In genomic region chr1:46611691-46612221, GRCh38 we compare ENCODE assay signal across 9 cellular contexts. TPM values are rescaled to one million over a fixed set of nuclear protein-coding genes. Genes with fewer than 3 reads are reported as not detected.
DNase-seq lines count a peak whose midpoint lies in the region; ATAC-seq and TF ChIP-seq lines count a peak whose summit lies in the region.
"Had no signal": no experiment of that assay in that cellular context is flagged by ENCODE, and none has a peak within 500 bp of the region (broad histone marks: within the 10 kb centered on the region; RNA-seq: fewer than 3 reads in every experiment).

No MANE protein-coding gene starts in this region.

- CTCF ChIA-PET in activated CD4-positive, alpha-beta memory T cell treated with anti-CD3 and anti-CD28 coated beads, Interleukin-2, amount 10 ng/mL, durations not matched to agents 7 days and 5 days (lab: Charles Lee): interaction anchor here (0.7 kb wide), 1 partner anchor 69 kb away, joined by 3 read pairs; no protein-coding TSS in a partner anchor

- H4K5ac ChIP-seq in H9 (ENCODE audit: insufficient read length, low read depth, low read length): no peak overlapping the region

- H3K9me3 ChIP-seq in H9 (ENCODE audit: control insufficient read depth, low read depth, low read length) (no peaks in the 10 kb centered on the region), RWPE2 (ENCODE audit: severe bottlenecking) (no peaks in the 10 kb centered on the region), esophagus (ENCODE audit: control insufficient read depth in 2 of 2, insufficient read depth in 1 of 2, low read depth in 1 of 2, low read length in 1 of 2) (no peaks in the 10 kb centered on the region), skeletal muscle tissue (ENCODE audit: control insufficient read depth in 3 of 3, low read length in 3 of 3) (no peaks in the 10 kb centered on the region)

- no peak overlapping the region for H3K9ac ChIP-seq in H9 (ENCODE audit: extremely low read depth, insufficient read length, low read length)
- H3K9ac ChIP-seq in skeletal muscle tissue (ENCODE audit: low read depth in 1 of 3, low read length in 3 of 3): peak overlapping the region; percentile 29 to 57 (median 55)

- H3K27ac ChIP-seq in H9 (ENCODE audit: insufficient read length, low read depth, low read length): no peak overlapping the region
- H3K27ac ChIP-seq in RWPE2 (ENCODE audit: poor library complexity, severe bottlenecking): peak overlapping the region; percentile 83
- peak overlapping the region; percentile 77 to 82 for H3K27ac ChIP-seq in esophagus (ENCODE audit: low read depth in 2 of 2, low read length in 1 of 2)
- peak overlapping the region; percentile 52 for H3K27ac ChIP-seq in skeletal muscle tissue (ENCODE audit: low read depth, low read length)

- peaks cover 35% of the 10 kb centered on the region for H3K36me3 ChIP-seq in RWPE2 (ENCODE audit: low read depth)
- H3K36me3 ChIP-seq in esophagus (ENCODE audit: control insufficient read depth in 2 of 2, insufficient read depth in 2 of 2, low read length in 1 of 2): peaks cover 8 to 23% of the 10 kb centered on the region in 2 donors
- peaks cover 22 to 35% (median 26%) of the 10 kb centered on the region in 3 donors for H3K36me3 ChIP-seq in skeletal muscle tissue (ENCODE audit: control insufficient read depth in 3 of 3, insufficient read depth in 3 of 3, low read length in 3 of 3)

- no peak overlapping the region for H3K4me3 Mint-ChIP-seq in H9
- no peak overlapping the region for H3K4me3 Mint-ChIP-seq in activated CD4-positive, alpha-beta memory T cell treated with anti-CD3 and anti-CD28 coated beads, Interleukin-2, amount 10 ng/mL, durations not matched to agents 7 days and 5 days
- H3K4me3 Mint-ChIP-seq: activated naive CD8-positive, alpha-beta T cell treated with anti-CD3 and anti-CD28 coated beads, Interleukin-2, amount 10 ng/mL, durations not matched to agents 7 days and 5 days had no signal

- H2BK12ac ChIP-seq in H9 (ENCODE audit: insufficient read length, low read depth, low read length): no peak overlapping the region

- peaks cover 3% of the 10 kb centered on the region; the same call in 1 of the 2 replicates for H3K27me3 Mint-ChIP-seq in H9 (ENCODE audit: low read depth)
- no peaks in the 10 kb centered on the region for H3K27me3 Mint-ChIP-seq in activated CD4-positive, alpha-beta memory T cell treated with anti-CD3 and anti-CD28 coated beads, Interleukin-2, amount 10 ng/mL, durations not matched to agents 7 days and 5 days
- H3K27me3 Mint-ChIP-seq: activated naive CD8-positive, alpha-beta T cell treated with anti-CD3 and anti-CD28 coated beads, Interleukin-2, amount 10 ng/mL, durations not matched to agents 7 days and 5 days had no signal

- H3K4me1 Mint-ChIP-seq in H9: peaks cover 44 to 50% of the 10 kb centered on the region in 2 experiments
- peaks cover 57% of the 10 kb centered on the region for H3K4me1 Mint-ChIP-seq in activated CD4-positive, alpha-beta memory T cell treated with anti-CD3 and anti-CD28 coated beads, Interleukin-2, amount 10 ng/mL, durations not matched to agents 7 days and 5 days

- H3K4me3 ChIP-seq in RWPE2 (ENCODE audit: severe bottlenecking) (no peak overlapping the region), esophagus (ENCODE audit: low read depth in 1 of 2, low read length in 2 of 2) (no peak overlapping the region), skeletal muscle tissue (ENCODE audit: low read length in 3 of 3) (peak overlapping the region in 2 of 3 donors; percentile 55 to 61)

- no peak overlapping the region for H3K4me2 ChIP-seq in H9 (ENCODE audit: insufficient read depth, insufficient read length, low read length)

- peaks cover 5% of the 10 kb centered on the region for H3K23me2 ChIP-seq in H9 (ENCODE audit: insufficient read length, low read depth, low read length, poor library complexity, severe bottlenecking)

- H4K8ac ChIP-seq in H9 (replicated peaks; ENCODE audit: insufficient read length, low read depth, low read length): no peak overlapping the region

- H3K14ac ChIP-seq in H9 (ENCODE audit: insufficient read depth, low read length): 0 out of 2 replicates have a peak overlapping the region, but pooled peaks have one; percentile 4

- POLR2A ChIA-PET in activated CD4-positive, alpha-beta memory T cell treated with anti-CD3 and anti-CD28 coated beads, Interleukin-2, amount 10 ng/mL, durations not matched to agents 7 days and 5 days (lab: Charles Lee): interaction anchor here (14.0 kb wide), 1 partner anchor 28 kb away, joined by 202 read pairs; no protein-coding TSS in a partner anchor

- no peak overlapping the region for H3K4ac ChIP-seq in H9 (ENCODE audit: low read depth, low read length)

- H2BK20ac ChIP-seq in H9 (ENCODE audit: low read depth, low read length, poor library complexity, severe bottlenecking): no peak overlapping the region

- TF ChIP-seq CTCF in H9 (conservative IDR thresholded peaks at IDR 0.05): no peak
- no peak for TF ChIP-seq CTCF in RWPE2 (IDR thresholded peaks at IDR 0.05; ENCODE audit: poor library complexity, severe bottlenecking)

- H3K23ac ChIP-seq in H9 (ENCODE audit: insufficient read length, low read depth, low read length): no peak overlapping the region

- no peak overlapping the region for H4K91ac ChIP-seq in H9 (ENCODE audit: insufficient read length, low read depth, low read length)

- no peak overlapping the region for H2BK5ac ChIP-seq in H9 (ENCODE audit: insufficient read length, low read length)

- WGBS in H9 (ENCODE audit: extremely low coverage, insufficient read length, low lambda C conversion rate): no CpG with 5 or more reads among the region's 7 CpGs
- WGBS in esophagus, 2 donors: 41 to 54% methylated on average over 7 of the region's 7 CpGs

- H2BK15ac ChIP-seq in H9 (ENCODE audit: low read depth, low read length): no peak overlapping the region

- DNase-seq in H9 (peak; percentile 42), RWPE2 (ENCODE audit: low spot score) (peak; percentile 98), NCI-H1092 (lab: John Stamatoyannopoulos, UW) (no peak)
- DNase-seq in stimulated activated naive CD8-positive, alpha-beta T cell treated with anti-CD3 and anti-CD28 coated beads, Interleukin-15, Interleukin-2, amounts not matched to agents 100 U/mL and 50 U/mL, for 24 hours: no peak
- DNase-seq in activated CD4-positive, alpha-beta memory T cell treated with anti-CD3 and anti-CD28 coated beads, Interleukin-2, amount 10 ng/mL, durations not matched to agents 7 days and 5 days: no peak
- DNase-seq: activated naive CD8-positive, alpha-beta T cell treated with anti-CD3 and anti-CD28 coated beads, Interleukin-2, amount 10 ng/mL, durations not matched to agents 7 days and 5 days had no signal

- peak; percentile 87 for ATAC-seq in RWPE2 (ENCODE audit: low read depth)
- no peak for ATAC-seq in GM21717 (IDR thresholded peaks at IDR 0.05; ENCODE audit: unreplicated experiment)
- no peak for ATAC-seq in stimulated activated naive CD8-positive, alpha-beta T cell treated with anti-CD3 and anti-CD28 coated beads, Interleukin-15, Interleukin-2, amounts not matched to agents 100 U/mL and 50 U/mL, for 24 hours

- H3K36me3 Mint-ChIP-seq in H9 (ENCODE audit: insufficient read depth in 1 of 3, low read depth in 3 of 3): peaks cover 0 to 10% (median 2%) of the 10 kb centered on the region in 3 experiments; a peak in 3 of 7 replicates
- H3K36me3 Mint-ChIP-seq in activated CD4-positive, alpha-beta memory T cell treated with anti-CD3 and anti-CD28 coated beads, Interleukin-2, amount 10 ng/mL, durations not matched to agents 7 days and 5 days (ENCODE audit: low read depth): peaks cover 55% of the 10 kb centered on the region

- no peak overlapping the region for H3K56ac ChIP-seq in H9 (ENCODE audit: insufficient read length, low read depth, low read length)

- H2AK5ac ChIP-seq in H9 (ENCODE audit: insufficient read length, low read length): no peak overlapping the region

- no peaks in the 10 kb centered on the region for H3K79me2 ChIP-seq in H9 (ENCODE audit: insufficient read depth, low read length)

- peaks cover 14% of the 10 kb centered on the region; the same call in 1 of the 2 replicates for H3K4me1 ChIP-seq in H9 (ENCODE audit: insufficient read depth, low read length)
- peaks cover 44% of the 10 kb centered on the region for H3K4me1 ChIP-seq in RWPE2 (ENCODE audit: insufficient read depth, poor library complexity, severe bottlenecking)
- peaks cover 15 to 37% of the 10 kb centered on the region in 2 donors for H3K4me1 ChIP-seq in esophagus (ENCODE audit: control insufficient read depth in 2 of 2, insufficient read depth in 2 of 2, low read length in 1 of 2)
- peaks cover 61 to 67% (median 64%) of the 10 kb centered on the region in 3 donors for H3K4me1 ChIP-seq in skeletal muscle tissue (ENCODE audit: control insufficient read depth in 3 of 3, insufficient read depth in 3 of 3, low read length in 3 of 3)

- no peak overlapping the region for H2AFZ ChIP-seq in H9 (ENCODE audit: low read length)

- H2BK120ac ChIP-seq in H9 (ENCODE audit: low read depth, low read length, poor library complexity, severe bottlenecking): no peak overlapping the region

- H3K79me1 ChIP-seq in H9 (ENCODE audit: insufficient read depth, low read depth, low read length, poor library complexity, severe bottlenecking): no peaks in the 10 kb centered on the region

- H3K9me3 Mint-ChIP-seq in H9: no peaks in the 10 kb centered on the region
- no peaks in the 10 kb centered on the region for H3K9me3 Mint-ChIP-seq in activated CD4-positive, alpha-beta memory T cell treated with anti-CD3 and anti-CD28 coated beads, Interleukin-2, amount 10 ng/mL, durations not matched to agents 7 days and 5 days
- H3K9me3 Mint-ChIP-seq: activated naive CD8-positive, alpha-beta T cell treated with anti-CD3 and anti-CD28 coated beads, Interleukin-2, amount 10 ng/mL, durations not matched to agents 7 days and 5 days had no signal

- H3K27me3 ChIP-seq in H9 (ENCODE audit: insufficient read depth, low read length) (no peaks in the 10 kb centered on the region), RWPE2 (ENCODE audit: insufficient read depth, poor library complexity, severe bottlenecking) (no peaks in the 10 kb centered on the region), esophagus (ENCODE audit: control insufficient read depth in 1 of 2, insufficient read depth in 2 of 2, low read length in 2 of 2) (no peaks in the 10 kb centered on the region), skeletal muscle tissue (ENCODE audit: control insufficient read depth in 3 of 3, insufficient read depth in 3 of 3, low read length in 3 of 3) (no peaks in the 10 kb centered on the region)

- H4K20me1 ChIP-seq in H9 (ENCODE audit: control insufficient read depth, insufficient read depth, insufficient read length): no peaks in the 10 kb centered on the region

- peak overlapping the region; percentile 2 for H3K18ac ChIP-seq in H9 (ENCODE audit: insufficient read length, low read depth, low read length)

- no peak overlapping the region for H3T11ph ChIP-seq in H9 (ENCODE audit: low read length)

- peak overlapping the region; percentile 82 to 89 (median 84); a peak in 5 of 7 replicates for H3K27ac Mint-ChIP-seq in H9
- H3K27ac Mint-ChIP-seq in activated CD4-positive, alpha-beta memory T cell treated with anti-CD3 and anti-CD28 coated beads, Interleukin-2, amount 10 ng/mL, durations not matched to agents 7 days and 5 days: no peak overlapping the region
- H3K27ac Mint-ChIP-seq: activated naive CD8-positive, alpha-beta T cell treated with anti-CD3 and anti-CD28 coated beads, Interleukin-2, amount 10 ng/mL, durations not matched to agents 7 days and 5 days had no signal

RNA-seq across cellular contexts. Expression of gene MOB3C, which starts 4.9 kb away (rescaled TPM):
- total RNA-seq in H9 (2021) (3.2 and 4.1 TPM in 2 replicates), skeletal muscle tissue (14.1 TPM)
- polyA plus RNA-seq in esophagus: 1 to 10 TPM; 6.9 to 7.5 TPM
- total RNA-seq in activated CD4-positive, alpha-beta memory T cell treated with anti-CD3 and anti-CD28 coated beads, Interleukin-2, amount 10 ng/mL, durations not matched to agents 7 days and 5 days: 10 to 100 TPM; 23.2 to 23.8 TPM

RNA-seq across cellular contexts. Expression of gene MKNK1, which starts 7.7 kb away (rescaled TPM):
- total RNA-seq in H9 (2021) (12.9 and 13.4 TPM in 2 replicates), skeletal muscle tissue (20.4 TPM)
- polyA plus RNA-seq in esophagus: 10 to 100 TPM; 19.4 to 29.9 TPM
- 10 to 100 TPM; 81.5 to 83.7 TPM for total RNA-seq in activated CD4-positive, alpha-beta memory T cell treated with anti-CD3 and anti-CD28 coated beads, Interleukin-2, amount 10 ng/mL, durations not matched to agents 7 days and 5 days

RNA-seq across cellular contexts. Expression of gene ATPAF1, which starts 56.4 kb away (rescaled TPM):
- total RNA-seq in H9 (2021) (57.3 and 59.6 TPM in 2 replicates), skeletal muscle tissue (50.1 TPM)
- 10 to 100 TPM; 25.3 to 34.9 TPM for polyA plus RNA-seq in esophagus
- total RNA-seq in activated CD4-positive, alpha-beta memory T cell treated with anti-CD3 and anti-CD28 coated beads, Interleukin-2, amount 10 ng/mL, durations not matched to agents 7 days and 5 days: 10 to 100 TPM; 51.1 to 51.2 TPM

RNA-seq across cellular contexts. Expression of gene TEX38, which starts 59.9 kb away (rescaled TPM):
- total RNA-seq in H9 (2021) (not detected in 2 replicates), skeletal muscle tissue (not detected)
- polyA plus RNA-seq in esophagus: not detected
- total RNA-seq in activated CD4-positive, alpha-beta memory T cell treated with anti-CD3 and anti-CD28 coated beads, Interleukin-2, amount 10 ng/mL, durations not matched to agents 7 days and 5 days: not detected
- total RNA-seq: activated naive CD8-positive, alpha-beta T cell treated with anti-CD3 and anti-CD28 coated beads, Interleukin-2, amount 10 ng/mL, durations not matched to agents 7 days and 5 days had no signal

Comparison
In these comparisons a context has a peak if more than half of its experiments do, and no peak if none do; other contexts are left out.
1. DNase-seq: peak in H9 (single experiment) and RWPE2 (single experiment); none in NCI-H1092 (single experiment), stimulated activated naive CD8-positive, alpha-beta T cell treated with anti-CD3 and anti-CD28 coated beads, Interleukin-15, Interleukin-2, amounts not matched to agents 100 U/mL and 50 U/mL, for 24 hours (single experiment) and activated CD4-positive, alpha-beta memory T cell treated with anti-CD3 and anti-CD28 coated beads, Interleukin-2, amount 10 ng/mL, durations not matched to agents 7 days and 5 days (single experiment).
2. H3K4me3 ChIP-seq: peak in skeletal muscle tissue (2 of 3); none in RWPE2 (single experiment) and esophagus (0 of 2).